ENCODE assay signal across 8 cellular contexts in genomic region chr5:18314192-18314778, GRCh38.
A peak's percentile ranks its signal among the peaks of the same experiment; 100 is the strongest.
DNase-seq lines count a peak whose midpoint lies in the region; ATAC-seq, FAIRE-seq and TF ChIP-seq lines count a peak whose summit lies in the region.

No MANE protein-coding gene starts in this region.

- TF ChIP-seq CTCF in foreskin keratinocyte (conservative IDR thresholded peaks at IDR 0.05) (peak; percentile 66), type B pancreatic cell (conservative IDR thresholded peaks at IDR 0.05) (peak; percentile 88)

- H2AFZ ChIP-seq in GM23248: no peak overlapping the region

- DNase-seq in AG20443 (ENCODE audit: low spot score): peak; percentile 30
- peak; percentile 50 for DNase-seq in GM23248
- DNase-seq in RKO (ENCODE audit: low spot score): peak; percentile 39
- no peak for DNase-seq in foreskin keratinocyte
- DNase-seq in type B pancreatic cell (ENCODE audit: extremely low spot score, unreplicated experiment): no peak
- no peak for DNase-seq in GM19239 (ENCODE audit: insufficient read length, low spot score)

- H3K4me3 Mint-ChIP-seq in type B pancreatic cell: no peak overlapping the region

- H3K4me2 ChIP-seq in GM23248 (ENCODE audit: unreplicated experiment): no peak overlapping the region

- H3K4me1 ChIP-seq in GM23248 (ENCODE audit: insufficient read depth) (no peaks in the 10 kb centered on the region), foreskin keratinocyte (no peaks in the 10 kb centered on the region)

- H3K4me3 ChIP-seq in GM23248: no peak overlapping the region

- no peaks in the 10 kb centered on the region for H4K20me1 ChIP-seq in GM23248 (ENCODE audit: insufficient read depth)

- H3K9me3 ChIP-seq in GM23248 (ENCODE audit: low read depth): no peaks in the 10 kb centered on the region

- FAIRE-seq in GM19239 (lab: Jason Lieb, UNC): no peak

- H3K27me3 ChIP-seq in GM23248 (replicated peaks; ENCODE audit: insufficient read depth) (no peaks in the 10 kb centered on the region), foreskin keratinocyte (no peaks in the 10 kb centered on the region)

- H3K9me2 ChIP-seq in GM23248 (ENCODE audit: insufficient read depth): no peaks in the 10 kb centered on the region

- H3K9me3 Mint-ChIP-seq in type B pancreatic cell: no peaks in the 10 kb centered on the region

- no peaks in the 10 kb centered on the region for H3K4me1 Mint-ChIP-seq in type B pancreatic cell (ENCODE audit: unreplicated experiment)

- 32 to 38% methylated on average over 6 of the region's 6 CpGs for WGBS in GM23248 (ENCODE audit: low coverage in 1 of 2, low lambda C conversion rate in 2 of 2, missing lambda C conversion rate in 2 of 2), 2 experiments

- no peak for ATAC-seq in foreskin keratinocyte
- no peak for ATAC-seq in HG03460 (IDR thresholded peaks at IDR 0.05; ENCODE audit: unreplicated experiment)
- ATAC-seq in HG02938 (IDR thresholded peaks at IDR 0.05; ENCODE audit: unreplicated experiment): no peak

- H3K36me3 ChIP-seq in GM23248 (ENCODE audit: low read depth): no peaks in the 10 kb centered on the region

- H3K27ac Mint-ChIP-seq in type B pancreatic cell: no peak overlapping the region

- H3F3A ChIP-seq in GM23248 (ENCODE audit: insufficient read depth): no peaks in the 10 kb centered on the region

- no peak overlapping the region for H3K9ac ChIP-seq in GM23248

- no peaks in the 10 kb centered on the region for H3K27me3 Mint-ChIP-seq in type B pancreatic cell

- no peaks in the 10 kb centered on the region for H3K79me2 ChIP-seq in GM23248 (ENCODE audit: insufficient read depth)

- H3K36me3 Mint-ChIP-seq in type B pancreatic cell: no peaks in the 10 kb centered on the region

- in situ Hi-C loops in GM23248 (cut with MboI): no loop called here

- H3K27ac ChIP-seq in GM23248 (no peak overlapping the region), foreskin keratinocyte (no peak overlapping the region)

Comparison
In these comparisons a context has a peak if more than half of its experiments do, and no peak if none do; other contexts are left out.
1. DNase-seq: peak in AG20443 (single experiment), GM23248 (single experiment) and RKO (single experiment); none in foreskin keratinocyte (0 of 2), type B pancreatic cell (single experiment) and GM19239 (single experiment).